10 cellular contexts compared by ENCODE assay signal in the genomic region with DNA sequence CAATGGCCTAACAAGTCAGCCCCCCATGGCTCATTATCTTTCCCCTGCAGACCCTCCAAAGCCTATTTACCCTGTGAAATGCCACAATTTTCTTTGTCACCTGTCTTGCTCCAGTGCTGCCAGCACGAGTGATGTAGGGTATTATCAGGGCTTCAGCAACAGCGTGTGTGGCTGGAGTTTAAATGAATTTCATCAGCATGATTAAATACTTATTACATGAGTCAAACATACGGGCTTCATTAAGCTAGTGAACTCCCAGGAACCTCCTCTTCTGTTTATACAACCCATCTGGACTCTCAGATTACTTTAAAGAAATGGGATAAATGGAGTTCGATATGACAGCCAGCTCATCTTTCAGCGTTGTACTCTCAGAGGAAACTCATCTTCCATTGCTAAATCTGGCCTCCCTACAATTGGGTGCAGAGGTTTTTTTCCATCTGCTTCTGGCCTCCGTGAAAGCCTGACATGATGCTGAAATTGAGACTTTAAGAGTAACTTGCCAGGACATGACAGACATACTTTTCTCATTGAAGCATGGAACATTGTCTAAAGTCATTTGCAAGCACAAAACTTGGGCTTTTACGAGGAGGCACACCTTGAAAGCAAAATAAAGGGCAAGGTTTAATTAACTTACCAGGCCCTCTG.
DNase-seq lines count a peak whose midpoint lies in the region; ATAC-seq, FAIRE-seq and TF ChIP-seq lines count a peak whose summit lies in the region.
"Had no signal": no experiment of that assay in that cellular context is flagged by ENCODE, and none has a peak within 500 bp of the region (broad histone marks: within the 10 kb centered on the region; RNA-seq: fewer than 3 reads in every experiment).

No MANE protein-coding gene starts in this region.

- intact Hi-C loops in ascending aorta (cut with DNase I): loop anchor here (5.0 to 10.0 kb wide), 2 partner anchors 137 to 1051 kb away; partner anchors contain the start of genes PCNX4 and TMEM30B
- intact Hi-C loops in posterior vena cava (cut with DNase I): no loop called here

- peak overlapping the region; percentile 73 for H3K9ac ChIP-seq in keratinocyte (ENCODE audit: control insufficient read depth, extremely low read depth, insufficient read depth, low read length)

- H3K9me3 ChIP-seq in ascending aorta (no peaks in the 10 kb centered on the region), keratinocyte (ENCODE audit: control insufficient read depth, low read depth, low read length) (peaks cover 5% of the 10 kb centered on the region), thoracic aorta (no peaks in the 10 kb centered on the region)

- FAIRE-seq in HTR-8/SVneo (lab: Jason Lieb, UNC): peak; percentile 100
- peak; percentile 94 for FAIRE-seq in keratinocyte (lab: Jason Lieb, UNC)
- FAIRE-seq in GM12891 (lab: Jason Lieb, UNC): no peak
- FAIRE-seq: frontal cortex had no signal

- H2AFZ ChIP-seq in keratinocyte (ENCODE audit: control insufficient read depth, low read length): peak overlapping the region; percentile 95

- peak overlapping the region; percentile 88 to 92 for H3K27ac ChIP-seq in ascending aorta
- H3K27ac ChIP-seq in keratinocyte (ENCODE audit: control insufficient read depth, insufficient read depth, low read length): peak overlapping the region; percentile 95
- peak overlapping the region; percentile 87 to 91 for H3K27ac ChIP-seq in thoracic aorta

- TF ChIP-seq POLR2A in GM12891 (IDR thresholded peaks at IDR 0.05; ENCODE audit: low read depth, low read length): no peak

- H3K4me3 ChIP-seq in ascending aorta (no peak overlapping the region), keratinocyte (ENCODE audit: control insufficient read depth in 2 of 3, extremely low read depth in 1 of 3, insufficient read depth in 2 of 3, low read depth in 1 of 3, low read length in 3 of 3) (peak overlapping the region in 2 of 3 experiments; percentile 38 to 49), thoracic aorta (no peak overlapping the region)

- no peaks in the 10 kb centered on the region for H3K27me3 ChIP-seq in ascending aorta
- H3K27me3 ChIP-seq in keratinocyte (ENCODE audit: control insufficient read depth, extremely low read depth, insufficient read depth, low read length): no peaks in the 10 kb centered on the region
- no peaks in the 10 kb centered on the region for H3K27me3 ChIP-seq in thoracic aorta (replicated peaks; ENCODE audit: insufficient read depth)

- DNase-seq in HTR-8/SVneo (ENCODE audit: insufficient read length, low spot score) (peak; percentile 97), ascending aorta (ENCODE audit: low spot score in 2 of 2) (no peak), keratinocyte (ENCODE audit: low read depth, low spot score) (peak; percentile 45), thoracic aorta (ENCODE audit: low spot score) (no peak), posterior vena cava (ENCODE audit: low spot score) (no peak), NCI-H2081 treated with DMSO at 0.1 percent for 48 hours (lab: John Stamatoyannopoulos, UW) (no peak), GM12891 (ENCODE audit: insufficient read length, low spot score) (no peak)
- DNase-seq in effector CD4-positive, alpha-beta T cell: no peak
- DNase-seq: NCI-H2227 treated with DMSO at 0.1 percent for 48 hours had no signal

- peak overlapping the region; percentile 82 for H3K4me2 ChIP-seq in keratinocyte (ENCODE audit: control insufficient read depth, extremely low read depth, insufficient read depth, low read depth, low read length)

- H3K79me2 ChIP-seq in keratinocyte (ENCODE audit: control insufficient read depth, insufficient read depth, low read length): no peaks in the 10 kb centered on the region

- H4K20me1 ChIP-seq in keratinocyte (ENCODE audit: control insufficient read depth, extremely low read depth, insufficient read depth, low read length): no peaks in the 10 kb centered on the region

- dilution Hi-C loops in keratinocyte (cut with MboI; ENCODE audit: extremely low pct_ligation_motif_present, low sequenced_read_pairs): no loop called here

- peak; percentile 46 for ATAC-seq in thoracic aorta (ENCODE audit: insufficient number of reproducible peaks, low FRiP score, low read depth)

- TF ChIP-seq CTCF in ascending aorta (IDR thresholded peaks at IDR 0.05) (no peak), keratinocyte (optimal IDR thresholded peaks at IDR 0.05 in 1 of 3, IDR thresholded peaks at IDR 0.05 in 1 of 3, conservative IDR thresholded peaks at IDR 0.05 in 1 of 3; ENCODE audit: extremely low read depth in 1 of 3, insufficient read depth in 2 of 3, low read length in 3 of 3) (no peak), thoracic aorta (IDR thresholded peaks at IDR 0.05) (no peak)

- H3K4me1 ChIP-seq in ascending aorta (peaks cover 4 to 40% of the 10 kb centered on the region in 2 donors), keratinocyte (ENCODE audit: control insufficient read depth, extremely low read depth, insufficient read depth, low read length) (peaks cover 37% of the 10 kb centered on the region), thoracic aorta (ENCODE audit: control insufficient read depth in 1 of 2, low read depth in 2 of 2) (peaks cover 26 to 55% of the 10 kb centered on the region in 2 donors)

- H3K36me3 ChIP-seq in ascending aorta: no peaks in the 10 kb centered on the region
- H3K36me3 ChIP-seq in keratinocyte (ENCODE audit: control insufficient read depth in 2 of 2, extremely low read depth in 1 of 2, insufficient read depth in 2 of 2, low read length in 2 of 2): no peaks in the 10 kb centered on the region
- H3K36me3 ChIP-seq in thoracic aorta: no peaks in the 10 kb centered on the region

- peaks cover 2% of the 10 kb centered on the region for H3K9me1 ChIP-seq in keratinocyte (ENCODE audit: control insufficient read depth, extremely low read depth, insufficient read depth, low read length)

TF ChIP-seq in GM12891, 5 proteins besides CTCF, POLR2A, EP300 and RAD21:
- TF ChIP-seq TAF1 (IDR thresholded peaks at IDR 0.05; ENCODE audit: low read depth, low read length): no peak
- TF ChIP-seq POLR2AphosphoS5 (IDR thresholded peaks at IDR 0.05; ENCODE audit: low read depth, low read length): no peak
- no peak for TF ChIP-seq POU2F2 (IDR thresholded peaks at IDR 0.05; ENCODE audit: low read depth, low read length)
- TF ChIP-seq SPI1 (IDR thresholded peaks at IDR 0.05; ENCODE audit: low read depth, low read length): no peak
- TF ChIP-seq PAX5 (IDR thresholded peaks at IDR 0.05; ENCODE audit: insufficient read depth, low read length, severe bottlenecking): no peak

Comparison
In these comparisons a context has a peak if more than half of its experiments do, and no peak if none do; other contexts are left out.
1. DNase-seq: peak in HTR-8/SVneo (single experiment) and keratinocyte (single experiment); none in ascending aorta (0 of 2), thoracic aorta (single experiment), posterior vena cava (single experiment), effector CD4-positive, alpha-beta T cell (single experiment), NCI-H2081 treated with DMSO at 0.1 percent for 48 hours (single experiment) and GM12891 (single experiment).
2. H3K4me3 ChIP-seq: peak in keratinocyte (2 of 3); none in ascending aorta (0 of 2) and thoracic aorta (single experiment).
3. Peak in every context shown above with its lines, with median percentiles within 50 percentile points of each other: H3K27ac ChIP-seq.